In the genomic region with DNA sequence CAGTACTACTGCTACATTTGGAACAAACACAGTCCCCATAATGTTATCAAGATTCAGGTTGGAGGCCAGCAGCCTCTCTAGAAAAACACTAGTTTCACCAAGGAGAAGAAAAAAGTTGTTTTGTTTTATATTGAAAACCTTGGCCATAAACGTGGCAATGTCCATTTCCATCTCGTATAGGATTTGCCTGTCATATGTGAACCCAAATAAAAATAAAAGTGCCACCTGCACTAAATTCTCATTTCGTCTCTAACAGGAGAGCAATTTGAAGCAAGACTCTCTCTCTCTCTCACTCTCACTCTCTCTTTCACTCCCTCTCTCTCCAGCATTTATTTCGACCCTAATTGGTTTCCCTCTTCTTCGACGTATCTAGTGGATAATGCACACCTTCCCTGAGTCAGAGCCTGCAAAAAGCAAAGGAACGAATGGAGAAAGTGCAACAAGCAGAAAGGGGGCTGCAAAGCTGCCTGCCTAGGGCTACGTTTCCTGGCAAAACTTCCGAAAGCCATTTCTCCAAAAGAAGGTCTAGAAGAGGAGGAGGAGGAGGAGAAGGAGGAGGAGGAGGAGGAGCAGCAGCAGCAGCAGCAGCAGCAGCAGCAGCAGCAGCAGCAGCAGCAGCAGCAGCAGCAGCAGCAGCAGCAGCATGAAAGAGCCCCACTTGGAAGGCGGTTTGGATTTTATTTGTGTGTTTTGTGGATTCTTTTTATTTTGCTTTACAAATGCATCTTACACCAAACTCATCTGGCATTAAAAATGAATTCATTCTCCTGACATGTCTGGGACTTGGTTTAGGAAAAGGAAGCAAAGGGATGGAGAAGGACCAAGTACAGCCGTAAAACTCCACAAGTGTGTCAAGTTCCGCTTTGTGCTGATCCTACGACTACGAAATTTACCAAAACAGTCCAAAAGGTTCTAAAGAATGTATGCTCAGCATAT, we compare ENCODE assay signal across 8 cellular contexts. TPM values are rescaled to one million over a fixed set of nuclear protein-coding genes. Genes with fewer than 3 reads are reported as not detected.
A peak's percentile ranks its signal among the peaks of the same experiment; 100 is the strongest.
DNase-seq lines count a peak whose midpoint lies in the region; ATAC-seq lines count a peak whose summit lies in the region.

No MANE protein-coding gene starts in this region.

- peaks cover 0 to 31% (median 6%) of the 10 kb centered on the region in 8 donors for H3K9me3 Mint-ChIP-seq in CD4-positive, alpha-beta memory T cell

- peaks cover 5% of the 10 kb centered on the region for H3K27me3 ChIP-seq in CD4-positive, alpha-beta memory T cell (ENCODE audit: insufficient read depth, low read length)
- H3K27me3 ChIP-seq in ectodermal cell (ENCODE audit: control insufficient read depth, insufficient read depth, low read length, poor library complexity, severe bottlenecking) (no peaks in the 10 kb centered on the region), neuron (ENCODE audit: insufficient read depth, low read length) (no peaks in the 10 kb centered on the region)

- H3K27ac ChIP-seq in CD4-positive, alpha-beta memory T cell (ENCODE audit: low read depth, low read length), result no peak overlapping the region
- H3K27ac ChIP-seq in ectodermal cell (ENCODE audit: insufficient read depth, low read depth, low read length, poor library complexity, severe bottlenecking), result no peak overlapping the region

- no peaks in the 10 kb centered on the region for H3K4me1 ChIP-seq in CD4-positive, alpha-beta memory T cell (ENCODE audit: insufficient read depth, low read length)
- H3K4me1 ChIP-seq in ectodermal cell (ENCODE audit: control insufficient read depth, insufficient read depth, low read length), result peaks cover 18% of the 10 kb centered on the region
- H3K4me1 ChIP-seq in neuron (ENCODE audit: insufficient read depth, low read length), result peaks cover 51% of the 10 kb centered on the region

- H3K36me3 ChIP-seq in CD4-positive, alpha-beta memory T cell (ENCODE audit: insufficient read depth, low read length), result no peaks in the 10 kb centered on the region
- H3K36me3 ChIP-seq in ectodermal cell (ENCODE audit: control insufficient read depth, insufficient read depth, low read length), result no peaks in the 10 kb centered on the region
- H3K36me3 ChIP-seq in neuron (ENCODE audit: insufficient read depth, low read length), result peaks cover 20% of the 10 kb centered on the region

- peaks cover 9 to 24% (median 12%) of the 10 kb centered on the region in 4 donors for H3K4me1 Mint-ChIP-seq in CD4-positive, alpha-beta memory T cell

- WGBS in ectodermal cell, 2 experiments, result 16 to 21% methylated on average over 13 of the region's 14 CpGs

- POLR2A ChIA-PET in CD4-positive, alpha-beta memory T cell (lab: Charles Lee; ENCODE audit: partially characterized antibody), result interaction anchor here (0.7 kb wide), 1 partner anchor 8 kb away, joined by 3 read pairs; no protein-coding TSS in a partner anchor

- H3K4me3 Mint-ChIP-seq in CD4-positive, alpha-beta memory T cell, result peak overlapping the region in 5 of 8 donors; percentile 3 to 72 (median 42)

- peaks cover 35 to 38% of the 10 kb centered on the region in 2 donors for H3K27me3 Mint-ChIP-seq in CD4-positive, alpha-beta memory T cell

- no peak for DNase-seq in CD4-positive, alpha-beta memory T cell
- DNase-seq in NCI-H1694 (lab: John Stamatoyannopoulos, UW) (peak; percentile 6), NCI-H2029 treated with DMSO at 0.1 percent for 48 hours (lab: John Stamatoyannopoulos, UW) (no peak)
- DNase-seq in stimulated activated naive CD4-positive, alpha-beta T cell (lab: John Stamatoyannopoulos, UW), result no peak

- no peak overlapping the region for H2AFZ ChIP-seq in neuron (ENCODE audit: low read depth, low read length)

- H3K9me3 ChIP-seq in CD4-positive, alpha-beta memory T cell (ENCODE audit: control insufficient read depth in 1 of 2, low read length in 2 of 2), result no peaks in the 10 kb centered on the region
- H3K9me3 ChIP-seq in ectodermal cell (ENCODE audit: control insufficient read depth, low read length) (no peaks in the 10 kb centered on the region), neuron (ENCODE audit: low read length) (no peaks in the 10 kb centered on the region)

- CTCF ChIA-PET in CD4-positive, alpha-beta memory T cell (lab: Charles Lee; ENCODE audit: partially characterized antibody), result no interaction called here

- intact Hi-C loops in CD4-positive, alpha-beta memory T cell (cut with micrococcal nuclease), result no loop called here

- no peak overlapping the region for H3K27ac Mint-ChIP-seq in CD4-positive, alpha-beta memory T cell

- H3K4me3 ChIP-seq in CD4-positive, alpha-beta memory T cell (ENCODE audit: low read length in 2 of 2), result no peak overlapping the region
- H3K4me3 ChIP-seq in ectodermal cell (ENCODE audit: insufficient read depth, low read depth, low read length) (peak overlapping the region; percentile 61), neuron (ENCODE audit: low read length) (peak overlapping the region; percentile 98)

- H3K36me3 Mint-ChIP-seq in CD4-positive, alpha-beta memory T cell, result peaks cover 0 to 3% of the 10 kb centered on the region in 2 donors

- ATAC-seq in GM19351 (IDR thresholded peaks at IDR 0.05; ENCODE audit: unreplicated experiment) (no peak), HG03097 (IDR thresholded peaks at IDR 0.05; ENCODE audit: low FRiP score, unreplicated experiment) (no peak)

RNA-seq across cellular contexts. Expression of a gene that starts 2.1 kb away (rescaled TPM):
- under 1 TPM; 0.58 to 0.93 TPM for total RNA-seq in CD4-positive, alpha-beta memory T cell
- polyA plus RNA-seq in CD4-positive, alpha-beta memory T cell, result 1 to 10 TPM in 1 of 2 donors, under 1 TPM in 1; 0.11 to 2.2 TPM
- 107 TPM for polyA plus RNA-seq in ectodermal cell (2013, experiment 1 of 4)
- polyA plus RNA-seq in ectodermal cell (2013, experiment 2 of 4), result 114 TPM
- polyA plus RNA-seq in ectodermal cell (2013, experiment 3 of 4), result 72.8 TPM
- polyA plus RNA-seq in ectodermal cell (2013, experiment 4 of 4), result 76.4 TPM

Comparison
In these comparisons a context has a peak if more than half of its experiments do, and no peak if none do; other contexts are left out.
1. H3K4me3 ChIP-seq: peak in ectodermal cell (single experiment) and neuron (single experiment); none in CD4-positive, alpha-beta memory T cell (0 of 2).